Comparison of ENCODE assay signal across 23 cellular contexts in genomic region chr1:36567601-36568341, GRCh38.
A peak's percentile ranks its signal among the peaks of the same experiment; 100 is the strongest.
DNase-seq lines count a peak whose midpoint lies in the region; ATAC-seq, FAIRE-seq and TF ChIP-seq lines count a peak whose summit lies in the region.
"Had no signal": no experiment of that assay in that cellular context is flagged by ENCODE, and none has a peak within 500 bp of the region (broad histone marks: within the 10 kb centered on the region; RNA-seq: fewer than 3 reads in every experiment).

No MANE protein-coding gene starts in this region.

- no peaks in the 10 kb centered on the region for H3K36me3 Mint-ChIP-seq in activated naive CD4-positive, alpha-beta T cell treated with anti-CD3 and anti-CD28 coated beads, Interleukin-2, amount 10 ng/mL, durations not matched to agents 7 days and 5 days
- H3K36me3 Mint-ChIP-seq in activated naive CD4-positive, alpha-beta T cell treated with anti-CD3 and anti-CD28 coated beads for 36 hours (ENCODE audit: low read depth): no peaks in the 10 kb centered on the region
- no peaks in the 10 kb centered on the region for H3K36me3 Mint-ChIP-seq in stimulated activated memory B cell treated with anti-CD40 and anti-IgM and Interleukin-4, amounts not matched to agents 10 μg/mL and 1 μg/mL and 100 μg/mL, for 72 hours
- H3K36me3 Mint-ChIP-seq: activated naive CD4-positive, alpha-beta T cell treated with anti-CD3 and anti-CD28 coated beads, Interleukin-2, amount 50 U/mL, for 24 hours had no signal

- CTCF ChIA-PET in activated naive CD4-positive, alpha-beta T cell treated with anti-CD3 and anti-CD28 coated beads, Interleukin-2, amount 10 ng/mL, durations not matched to agents 7 days and 5 days (lab: Charles Lee): no interaction called here
- CTCF ChIA-PET in activated naive CD4-positive, alpha-beta T cell treated with anti-CD3 and anti-CD28 coated beads for 36 hours (lab: Charles Lee): interaction anchor here (0.6 kb wide), 1 partner anchor 1249 kb away, joined by 3 read pairs; no protein-coding TSS in a partner anchor

- H3K9me3 ChIP-seq in kidney (ENCODE audit: control insufficient read depth in 1 of 2, low read length in 2 of 2): no peaks in the 10 kb centered on the region
- H3K9me3 ChIP-seq: esophagus muscularis mucosa, uterus had no signal

- H3K4me1 Mint-ChIP-seq in activated naive CD4-positive, alpha-beta T cell treated with anti-CD3 and anti-CD28 coated beads, Interleukin-2, amount 10 ng/mL, durations not matched to agents 7 days and 5 days: no peaks in the 10 kb centered on the region
- no peaks in the 10 kb centered on the region for H3K4me1 Mint-ChIP-seq in activated naive CD4-positive, alpha-beta T cell treated with anti-CD3 and anti-CD28 coated beads for 36 hours (ENCODE audit: low read depth)
- no peaks in the 10 kb centered on the region for H3K4me1 Mint-ChIP-seq in stimulated activated memory B cell treated with anti-CD40 and anti-IgM and Interleukin-4, amounts not matched to agents 10 μg/mL and 1 μg/mL and 100 μg/mL, for 72 hours
- H3K4me1 Mint-ChIP-seq: activated naive CD4-positive, alpha-beta T cell treated with anti-CD3 and anti-CD28 coated beads, Interleukin-2, amount 50 U/mL, for 24 hours had no signal

- no peaks in the 10 kb centered on the region for H3K9me3 Mint-ChIP-seq in activated naive CD4-positive, alpha-beta T cell treated with anti-CD3 and anti-CD28 coated beads, Interleukin-2, amount 10 ng/mL, durations not matched to agents 7 days and 5 days
- no peaks in the 10 kb centered on the region for H3K9me3 Mint-ChIP-seq in activated naive CD4-positive, alpha-beta T cell treated with anti-CD3 and anti-CD28 coated beads for 36 hours
- no peaks in the 10 kb centered on the region for H3K9me3 Mint-ChIP-seq in stimulated activated memory B cell treated with anti-CD40 and anti-IgM and Interleukin-4, amounts not matched to agents 10 μg/mL and 1 μg/mL and 100 μg/mL, for 72 hours
- H3K9me3 Mint-ChIP-seq: activated naive CD4-positive, alpha-beta T cell treated with anti-CD3 and anti-CD28 coated beads, Interleukin-2, amount 50 U/mL, for 24 hours; activated T-cell treated with anti-CD3 and anti-CD28 coated beads, Interleukin-2, amount 50 U/mL, for 4 hours; effector memory CD8-positive, alpha-beta T cell had no signal

- no peak overlapping the region for H3K27ac Mint-ChIP-seq in activated naive CD4-positive, alpha-beta T cell treated with anti-CD3 and anti-CD28 coated beads, Interleukin-2, amount 10 ng/mL, durations not matched to agents 7 days and 5 days
- no peak overlapping the region for H3K27ac Mint-ChIP-seq in activated naive CD4-positive, alpha-beta T cell treated with anti-CD3 and anti-CD28 coated beads for 36 hours
- no peak overlapping the region for H3K27ac Mint-ChIP-seq in stimulated activated memory B cell treated with anti-CD40 and anti-IgM and Interleukin-4, amounts not matched to agents 10 μg/mL and 1 μg/mL and 100 μg/mL, for 72 hours
- H3K27ac Mint-ChIP-seq: activated naive CD4-positive, alpha-beta T cell treated with anti-CD3 and anti-CD28 coated beads, Interleukin-2, amount 50 U/mL, for 24 hours; effector memory CD8-positive, alpha-beta T cell had no signal

- no peak overlapping the region for H3K4me3 Mint-ChIP-seq in activated naive CD4-positive, alpha-beta T cell treated with anti-CD3 and anti-CD28 coated beads, Interleukin-2, amount 10 ng/mL, durations not matched to agents 7 days and 5 days
- no peak overlapping the region for H3K4me3 Mint-ChIP-seq in activated naive CD4-positive, alpha-beta T cell treated with anti-CD3 and anti-CD28 coated beads for 36 hours
- no peak overlapping the region for H3K4me3 Mint-ChIP-seq in stimulated activated memory B cell treated with anti-CD40 and anti-IgM and Interleukin-4, amounts not matched to agents 10 μg/mL and 1 μg/mL and 100 μg/mL, for 72 hours
- H3K4me3 Mint-ChIP-seq: activated naive CD4-positive, alpha-beta T cell treated with anti-CD3 and anti-CD28 coated beads, Interleukin-2, amount 50 U/mL, for 24 hours; activated T-cell treated with anti-CD3 and anti-CD28 coated beads, Interleukin-2, amount 50 U/mL, for 4 hours; effector memory CD8-positive, alpha-beta T cell had no signal

- H3K27ac ChIP-seq in kidney (ENCODE audit: low read depth in 2 of 2, low read length in 2 of 2): no peak overlapping the region
- H3K27ac ChIP-seq: esophagus muscularis mucosa, uterus had no signal

- FAIRE-seq in kidney (lab: Jason Lieb, UNC): no peak
- FAIRE-seq: astrocyte, frontal cortex had no signal

- ATAC-seq in stimulated activated memory B cell treated with anti-CD40 and anti-IgM and Interleukin-4, amounts not matched to agents 10 μg/mL and 1 μg/mL and 100 μg/mL, for 72 hours: peak; percentile 35
- no peak for ATAC-seq in HG03139 (IDR thresholded peaks at IDR 0.05; ENCODE audit: unreplicated experiment)
- ATAC-seq: activated T-cell treated with anti-CD3 and anti-CD28 coated beads, Interleukin-2, amount 50 U/mL, for 4 hours; effector memory CD8-positive, alpha-beta T cell had no signal

- DNase-seq in activated naive CD4-positive, alpha-beta T cell treated with anti-CD3 and anti-CD28 coated beads, Interleukin-2, amount 10 ng/mL, durations not matched to agents 7 days and 5 days: peak; percentile 14
- no peak for DNase-seq in activated naive CD4-positive, alpha-beta T cell treated with anti-CD3 and anti-CD28 coated beads for 36 hours
- DNase-seq in NCI-H82 (lab: John Stamatoyannopoulos, UW) (peak; percentile 99), islet precursor cell (peak; percentile 49), T-helper 2 cell (no peak), kidney (no peak)
- DNase-seq: activated CD8-positive, alpha-beta memory T cell treated with anti-CD3 and anti-CD28 coated beads for 24 hours; activated T-cell treated with anti-CD3 and anti-CD28 coated beads, Interleukin-2, amount 50 U/mL, for 4 hours; C1 segment of cervical spinal cord; Calu3; effector memory CD8-positive, alpha-beta T cell; H7; hippocampal formation; NCI-H146; Right ventricle myocardium superior; uterus had no signal

- intact Hi-C loops in activated naive CD4-positive, alpha-beta T cell treated with anti-CD3 and anti-CD28 coated beads for 36 hours (cut with micrococcal nuclease): no loop called here
- intact Hi-C loops in kidney (cut with DNase I): no loop called here

- no peak overlapping the region for H3K4me3 ChIP-seq in kidney (ENCODE audit: low read length in 2 of 2)
- H3K4me3 ChIP-seq: esophagus muscularis mucosa, lung, uterus had no signal

- H3K4me1 ChIP-seq in kidney (ENCODE audit: control insufficient read depth in 1 of 2, insufficient read depth in 1 of 2, low read depth in 1 of 2, low read length in 2 of 2): no peaks in the 10 kb centered on the region
- H3K4me1 ChIP-seq: esophagus muscularis mucosa, uterus had no signal

- peaks cover 16% of the 10 kb centered on the region for H3K27me3 Mint-ChIP-seq in activated naive CD4-positive, alpha-beta T cell treated with anti-CD3 and anti-CD28 coated beads, Interleukin-2, amount 10 ng/mL, durations not matched to agents 7 days and 5 days
- peaks cover under 1% of the 10 kb centered on the region for H3K27me3 Mint-ChIP-seq in activated naive CD4-positive, alpha-beta T cell treated with anti-CD3 and anti-CD28 coated beads for 36 hours (ENCODE audit: low read depth)
- peaks cover 21% of the 10 kb centered on the region for H3K27me3 Mint-ChIP-seq in stimulated activated memory B cell treated with anti-CD40 and anti-IgM and Interleukin-4, amounts not matched to agents 10 μg/mL and 1 μg/mL and 100 μg/mL, for 72 hours

- no peak overlapping the region for H3K9ac ChIP-seq in kidney (ENCODE audit: low read length in 2 of 2)

- H3K36me3 ChIP-seq in kidney (ENCODE audit: control insufficient read depth in 1 of 2, insufficient read depth in 2 of 2, low read length in 2 of 2): no peaks in the 10 kb centered on the region
- H3K36me3 ChIP-seq: esophagus muscularis mucosa, uterus had no signal

- TF ChIP-seq CTCF in kidney (IDR thresholded peaks at IDR 0.05; ENCODE audit: borderline replicate concordance, extremely low read depth, insufficient read depth): no peak

Comparison
In these comparisons a context has a peak if more than half of its experiments do, and no peak if none do; other contexts are left out.
1. DNase-seq: peak in activated naive CD4-positive, alpha-beta T cell treated with anti-CD3 and anti-CD28 coated beads, Interleukin-2, amount 10 ng/mL, durations not matched to agents 7 days and 5 days (single experiment), NCI-H82 (single experiment) and islet precursor cell (single experiment); none in activated naive CD4-positive, alpha-beta T cell treated with anti-CD3 and anti-CD28 coated beads for 36 hours (single experiment), T-helper 2 cell (0 of 5) and kidney (single experiment).